Comparison of ENCODE assay signal across 24 cellular contexts in the genomic region with DNA sequence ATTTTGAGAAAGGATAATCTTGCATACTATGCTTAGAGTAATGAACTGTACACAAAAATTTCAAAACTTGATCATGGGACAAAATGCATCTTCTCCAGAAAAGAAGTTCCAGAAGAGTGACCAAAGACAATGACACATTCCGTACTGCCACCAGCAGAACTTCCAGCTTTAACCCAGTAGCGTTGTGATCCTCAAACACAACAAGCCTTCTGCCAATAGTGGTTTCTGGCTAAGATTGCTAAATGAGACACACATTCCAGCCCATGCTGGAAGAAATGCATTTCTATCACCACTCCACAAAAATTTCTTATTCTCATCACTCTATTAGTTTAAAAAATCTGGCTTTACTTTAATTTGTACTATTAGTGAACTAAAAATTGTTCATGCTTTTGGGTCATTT.
"Had no signal": no experiment of that assay in that cellular context is flagged by ENCODE, and none has a peak within 500 bp of the region (broad histone marks: within the 10 kb centered on the region; RNA-seq: fewer than 3 reads in every experiment).

No MANE protein-coding gene starts in this region.

- H3K4me3 ChIP-seq: colonic mucosa, gastrocnemius medialis, psoas muscle, tibial artery, upper lobe of left lung, uterus had no signal

- FAIRE-seq: endothelial cell of umbilical vein, kidney had no signal

- H3K4me1 Mint-ChIP-seq: immature natural killer cell; naive thymus-derived CD4-positive, alpha-beta T cell; nephron progenitor cell; stimulated activated effector memory CD8-positive, alpha-beta T cell treated with anti-CD3 and anti-CD28 coated beads, Interleukin-12 subunit alpha, Interleukin-12 subunit beta, amount 100 ng/mL, for 72 hours had no signal

- H3K27me3 Mint-ChIP-seq: naive thymus-derived CD4-positive, alpha-beta T cell had no signal

- H3K9me3 Mint-ChIP-seq: endodermal cell; immature natural killer cell; naive thymus-derived CD4-positive, alpha-beta T cell; nephron progenitor cell; stimulated activated effector memory CD8-positive, alpha-beta T cell treated with anti-CD3 and anti-CD28 coated beads, Interleukin-12 subunit alpha, Interleukin-12 subunit beta, amount 100 ng/mL, for 72 hours had no signal

- H3K27ac ChIP-seq: colonic mucosa, gastrocnemius medialis, parathyroid adenoma, psoas muscle, tibial artery, upper lobe of left lung, uterus had no signal

- H3K27ac Mint-ChIP-seq: nephron progenitor cell; stimulated activated effector memory CD8-positive, alpha-beta T cell treated with anti-CD3 and anti-CD28 coated beads, Interleukin-12 subunit alpha, Interleukin-12 subunit beta, amount 100 ng/mL, for 72 hours had no signal

- H3K9me3 ChIP-seq: colonic mucosa, gastrocnemius medialis, psoas muscle, tibial artery, upper lobe of left lung, uterus had no signal

- H3K36me3 ChIP-seq: colonic mucosa, uterus had no signal

- H2AFZ ChIP-seq: parathyroid adenoma had no signal

- H3K9ac ChIP-seq: parathyroid adenoma had no signal

- ATAC-seq: gastrocnemius medialis; left colon; left ventricle myocardium superior; naive thymus-derived CD4-positive, alpha-beta T cell; psoas muscle; stimulated activated effector memory CD8-positive, alpha-beta T cell treated with anti-CD3 and anti-CD28 coated beads, Interleukin-12 subunit alpha, Interleukin-12 subunit beta, amount 100 ng/mL, for 72 hours; stimulated activated naive CD8-positive, alpha-beta T cell treated with anti-CD3 and anti-CD28 coated beads, Interleukin-15, Interleukin-2, amounts not matched to agents 100 U/mL and 50 U/mL, for 24 hours had no signal

- H3K27me3 ChIP-seq: colonic mucosa, gastrocnemius medialis, tibial artery, upper lobe of left lung, uterus had no signal

- H3K79me2 ChIP-seq: parathyroid adenoma had no signal

- H3K4me1 ChIP-seq: colonic mucosa, tibial artery, upper lobe of left lung, uterus had no signal

- H3K4me3 Mint-ChIP-seq: endodermal cell; immature natural killer cell; naive thymus-derived CD4-positive, alpha-beta T cell; nephron progenitor cell; stimulated activated effector memory CD8-positive, alpha-beta T cell treated with anti-CD3 and anti-CD28 coated beads, Interleukin-12 subunit alpha, Interleukin-12 subunit beta, amount 100 ng/mL, for 72 hours had no signal

- DNase-seq: colonic mucosa; dermis blood vessel endothelial cell; effector CD4-positive, alpha-beta T cell; endodermal cell; erythroblast; gastrocnemius medialis; glutamatergic neuron; immature natural killer cell; kidney; left colon; left ventricle myocardium superior; mesendoderm; naive thymus-derived CD4-positive, alpha-beta T cell; nephron progenitor cell; psoas muscle; stimulated activated CD4-positive, alpha-beta T cell treated with anti-CD3 and anti-CD28 coated beads, Interleukin-4, amount 100 ng/mL, for 1 hour; stimulated activated CD8-positive, alpha-beta memory T cell treated with anti-CD3 and anti-CD28 coated beads, Interleukin-4, amount 100 ng/mL, for 48 hours; stimulated activated naive CD8-positive, alpha-beta T cell treated with anti-CD3 and anti-CD28 coated beads, Interleukin-15, Interleukin-2, amounts not matched to agents 100 U/mL and 50 U/mL, for 24 hours; tibial artery; upper lobe of left lung; uterus had no signal
